ENCODE assay signal across 27 cellular contexts in the genomic region with DNA sequence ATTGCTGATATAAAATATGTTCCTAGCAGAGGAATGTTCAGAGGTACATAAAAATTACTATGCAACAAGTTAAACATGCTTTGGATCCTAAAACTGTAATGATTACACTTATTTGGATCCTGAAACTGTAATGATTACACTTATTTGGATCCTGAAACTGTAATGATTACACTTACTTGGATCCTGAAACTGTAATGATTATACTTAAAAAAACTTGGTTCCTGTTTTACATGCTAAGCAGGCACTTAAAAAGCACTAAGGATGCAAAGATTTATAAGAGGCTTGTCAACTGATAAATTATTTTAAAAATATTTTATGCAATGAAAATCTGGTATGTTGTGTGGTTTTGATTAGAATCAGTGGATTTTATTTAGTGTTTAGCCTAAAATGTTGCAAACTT. TPM values are rescaled to one million over a fixed set of nuclear protein-coding genes. Genes with fewer than 3 reads are reported as not detected.
DNase-seq lines count a peak whose midpoint lies in the region; ATAC-seq, FAIRE-seq and TF ChIP-seq lines count a peak whose summit lies in the region.
"Had no signal": no experiment of that assay in that cellular context is flagged by ENCODE, and none has a peak within 500 bp of the region (broad histone marks: within the 10 kb centered on the region; RNA-seq: fewer than 3 reads in every experiment).

No MANE protein-coding gene starts in this region.

- H3K4me3 ChIP-seq in GM23248 (no peak overlapping the region), Karpas-422 (ENCODE audit: low read length) (no peak overlapping the region), kidney (ENCODE audit: low read length in 2 of 2) (no peak overlapping the region)
- H3K4me3 ChIP-seq: BLaER1, PC-9 had no signal

- intact Hi-C loops in kidney (cut with DNase I) = no loop called here
- intact Hi-C loops in cardiac septum (cut with DNase I) = no loop called here

- peak overlapping the region; percentile 28 for H3K4me2 ChIP-seq in GM23248 (ENCODE audit: unreplicated experiment)
- peak overlapping the region; percentile 48 for H3K4me2 ChIP-seq in Karpas-422 (ENCODE audit: low read depth, low read length, poor library complexity, severe bottlenecking)
- H3K4me2 ChIP-seq: BLaER1, PC-9 had no signal

- no peak for TF ChIP-seq CTCF in kidney (IDR thresholded peaks at IDR 0.05; ENCODE audit: borderline replicate concordance, extremely low read depth, insufficient read depth)

- FAIRE-seq in G401.6 (lab: Jason Lieb, UNC) (peak; percentile 3), kidney (lab: Jason Lieb, UNC) (peak; percentile 23)
- FAIRE-seq: GM12891, H1 had no signal

- no peaks in the 10 kb centered on the region for H4K20me1 ChIP-seq in GM23248 (ENCODE audit: insufficient read depth)
- H4K20me1 ChIP-seq in Karpas-422 (ENCODE audit: insufficient read depth, low read depth, low read length) = 0 out of 2 replicates have a peak, but pooled peaks cover 5% of the 10 kb centered on the region
- H4K20me1 ChIP-seq: BLaER1 had no signal

- H3K4me1 ChIP-seq in GM23248 (ENCODE audit: insufficient read depth) (peaks cover 26% of the 10 kb centered on the region), Karpas-422 (ENCODE audit: low read length) (peaks cover 53% of the 10 kb centered on the region), kidney (ENCODE audit: control insufficient read depth in 1 of 2, insufficient read depth in 1 of 2, low read depth in 1 of 2, low read length in 2 of 2) (no peaks in the 10 kb centered on the region)

- H2AFZ ChIP-seq in GM23248 = no peak overlapping the region
- no peak overlapping the region for H2AFZ ChIP-seq in Karpas-422 (ENCODE audit: low read length)
- H2AFZ ChIP-seq: PC-9 had no signal

- H3K27me3 ChIP-seq in GM23248 (replicated peaks; ENCODE audit: insufficient read depth) = no peaks in the 10 kb centered on the region
- no peaks in the 10 kb centered on the region for H3K27me3 ChIP-seq in Karpas-422 (ENCODE audit: low read length)
- H3K27me3 ChIP-seq: BLaER1 had no signal

- H3K9me2 ChIP-seq in GM23248 (ENCODE audit: insufficient read depth) (no peaks in the 10 kb centered on the region), Karpas-422 (replicated peaks; ENCODE audit: insufficient read depth, low read length) (no peaks in the 10 kb centered on the region)

- in situ Hi-C loops in GM23248 (cut with MboI) = no loop called here

- H3K9ac ChIP-seq in GM23248 = peak overlapping the region; percentile 1; the same call in 1 of the 2 replicates
- no peak overlapping the region for H3K9ac ChIP-seq in Karpas-422 (ENCODE audit: low read length)
- H3K9ac ChIP-seq in kidney (ENCODE audit: low read length in 2 of 2) = no peak overlapping the region
- H3K9ac ChIP-seq: BLaER1 had no signal

- H3K79me2 ChIP-seq in GM23248 (ENCODE audit: insufficient read depth) = no peaks in the 10 kb centered on the region; the same call in 1 of the 2 replicates
- peaks cover 24% of the 10 kb centered on the region for H3K79me2 ChIP-seq in Karpas-422 (ENCODE audit: low read length)

- H3K9me3 ChIP-seq in GM23248 (ENCODE audit: low read depth) (no peaks in the 10 kb centered on the region), Karpas-422 (ENCODE audit: low read length) (no peaks in the 10 kb centered on the region), kidney (ENCODE audit: control insufficient read depth in 1 of 2, low read length in 2 of 2) (no peaks in the 10 kb centered on the region)
- H3K9me3 ChIP-seq: BLaER1 had no signal

- H3K27ac ChIP-seq in GM23248 = no peak overlapping the region
- H3K27ac ChIP-seq in Karpas-422 (ENCODE audit: low read length) = peak overlapping the region; percentile 68
- no peak overlapping the region for H3K27ac ChIP-seq in kidney (ENCODE audit: low read depth in 2 of 2, low read length in 2 of 2)
- H3K27ac ChIP-seq: BLaER1, HL-60, PC-9, RWPE1 had no signal

- H3F3A ChIP-seq in GM23248 (ENCODE audit: insufficient read depth) = peaks cover 16% of the 10 kb centered on the region; the same call in 1 of the 2 replicates

- no peak for ATAC-seq in GM19395 (IDR thresholded peaks at IDR 0.05; ENCODE audit: unreplicated experiment)
- ATAC-seq in HG03045 (IDR thresholded peaks at IDR 0.05; ENCODE audit: unreplicated experiment) = no peak
- ATAC-seq: HCT116 had no signal

- H3K36me3 ChIP-seq in GM23248 (ENCODE audit: low read depth) (peaks cover 9% of the 10 kb centered on the region; the same call in 1 of the 2 replicates), Karpas-422 (ENCODE audit: insufficient read depth, low read length) (no peaks in the 10 kb centered on the region; the same call in 1 of the 2 replicates), kidney (ENCODE audit: control insufficient read depth in 1 of 2, insufficient read depth in 2 of 2, low read length in 2 of 2) (no peaks in the 10 kb centered on the region)

- DNase-seq in GM23248 (no peak), Karpas-422 (no peak), kidney (no peak), cardiac septum (ENCODE audit: low spot score) (no peak), cortex of kidney (lab: John Stamatoyannopoulos, UW) (no peak)
- DNase-seq: 8988T; CD4-positive, CD25-positive, alpha-beta regulatory T cell; DMS53; GF-D8; NCI-H1092; NCI-H1417 treated with DMSO at 0.1 percent for 48 hours; NCI-H1694 treated with DMSO at 0.1 percent for 48 hours; NCI-H2081; NCI-H2227 treated with DMSO at 0.1 percent for 48 hours; NCI-H526 treated with DMSO at 0.1 percent for 48 hours; PC-9; SHP77; T-helper 1 cell had no signal

RNA-seq across cellular contexts. Expression of gene ZNHIT6, which starts 47.7 kb away (rescaled TPM):
- total RNA-seq in GM23248 (2014; rRNA removed; shearing (Covaris generic)) = 10.4 and 16.6 TPM in 2 replicates
- polyA plus RNA-seq in GM23248 (2016; fragmentation: Nextera tagmentation; extraction: Ambion mirVana) = 26.6 and 31.6 TPM in 2 replicates
- 15.5 and 28.0 TPM in 2 replicates for total RNA-seq in Karpas-422 (2014; rRNA removed; shearing (Covaris generic); ENCODE audit: low replicate concordance)
- 17.5 TPM for total RNA-seq in kidney
- polyA plus RNA-seq in kidney (ENCODE audit: insufficient read depth, low read depth, low replicate concordance) = 5.8 TPM
- 13.3 TPM for total RNA-seq in cardiac septum
